In the genomic region with DNA sequence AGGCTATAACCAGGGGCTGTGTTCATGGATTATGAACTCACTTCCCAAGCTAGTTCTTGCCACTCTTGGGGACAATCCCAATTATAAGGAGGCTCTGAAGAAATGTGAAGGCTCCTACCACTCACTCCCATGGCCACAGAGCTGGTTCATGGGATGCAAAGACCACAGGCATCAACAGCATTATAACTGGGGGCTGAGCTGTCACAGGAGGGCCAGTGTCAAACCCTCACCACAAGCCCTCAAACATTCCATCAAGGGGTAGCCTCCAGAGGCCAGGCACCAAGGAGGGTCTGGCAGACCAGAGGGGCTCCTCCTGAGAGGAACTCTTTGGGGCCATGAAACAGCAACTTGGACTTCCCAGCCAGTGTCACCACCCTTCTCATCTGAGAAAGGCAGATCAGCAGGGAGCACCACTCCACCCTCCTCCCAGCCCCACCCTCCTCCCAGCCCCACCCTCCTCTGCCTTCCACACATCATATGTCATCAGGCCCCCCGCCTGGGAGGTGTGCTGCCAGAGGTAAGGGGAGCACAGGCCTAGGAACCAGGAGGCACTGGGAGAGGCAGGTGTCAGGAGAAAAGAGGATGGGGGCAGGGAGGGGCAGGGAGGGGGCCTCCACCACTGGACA, we compare ENCODE assay signal across 24 cellular contexts. TPM values are rescaled to one million over a fixed set of nuclear protein-coding genes. Genes with fewer than 3 reads are reported as not detected.
DNase-seq lines count a peak whose midpoint lies in the region; ATAC-seq, FAIRE-seq and TF ChIP-seq lines count a peak whose summit lies in the region.
"Had no signal": no experiment of that assay in that cellular context is flagged by ENCODE, and none has a peak within 500 bp of the region (broad histone marks: within the 10 kb centered on the region; RNA-seq: fewer than 3 reads in every experiment).

No MANE protein-coding gene starts in this region.

- no peaks in the 10 kb centered on the region for H3K9me2 ChIP-seq in MM.1S (replicated peaks; ENCODE audit: insufficient read depth, low read length)

- no peak for TF ChIP-seq POLR2A in K562 (conservative IDR thresholded peaks at IDR 0.05)
- TF ChIP-seq POLR2A in ovary (IDR thresholded peaks at IDR 0.05): no peak

- H3K9ac ChIP-seq in K562 (ENCODE audit: insufficient read depth in 1 of 2, low read depth in 2 of 2, low read length in 2 of 2) (no peak overlapping the region), liver (ENCODE audit: low read depth in 1 of 2, low read length in 2 of 2) (no peak overlapping the region), MM.1S (ENCODE audit: low read length) (no peak overlapping the region)

- intact Hi-C loops in K562 (cut with micrococcal nuclease): no loop called here
- intact Hi-C loops in ovary (cut with DNase I): no loop called here

- in situ Hi-C loops in K562 (cut with MboI): loop anchor here (25.0 kb wide), 1 partner anchor 1679 kb away; no protein-coding TSS in a partner anchor

- no peak for FAIRE-seq in K562 (lab: Jason Lieb, UNC)
- FAIRE-seq: GM19239 had no signal

- TF ChIP-seq RAD21 in K562 (CRISPR knock-in tag; conservative IDR thresholded peaks at IDR 0.05 in 1 of 2, IDR thresholded peaks at IDR 0.05 in 1 of 2) (no peak), liver (IDR thresholded peaks at IDR 0.05) (no peak)

- H3K9me3 ChIP-seq in K562 (replicated peaks; ENCODE audit: control insufficient read depth, insufficient read depth, low read depth, low read length): no peaks in the 10 kb centered on the region
- no peaks in the 10 kb centered on the region for H3K9me3 ChIP-seq in liver (ENCODE audit: control insufficient read depth in 4 of 4, low read length in 3 of 4)
- no peaks in the 10 kb centered on the region for H3K9me3 ChIP-seq in ovary
- no peaks in the 10 kb centered on the region for H3K9me3 ChIP-seq in MM.1S (replicated peaks; ENCODE audit: insufficient read depth, low read length)
- H3K9me3 ChIP-seq: adrenal gland, left lung, thyroid gland had no signal

- CTCF ChIA-PET in K562 (lab: Yijun Ruan, JAX; ENCODE audit: low intra/inter-chr PET ratio): no interaction called here

- H3K4me3 ChIP-seq in K562: no peak overlapping the region
- H3K4me3 ChIP-seq in liver (ENCODE audit: low read depth in 1 of 3, low read length in 3 of 3): no peak overlapping the region
- H3K4me3 ChIP-seq in ovary: no peak overlapping the region
- no peak overlapping the region for H3K4me3 ChIP-seq in MM.1S (ENCODE audit: low read length)
- H3K4me3 ChIP-seq: adrenal gland, left lung, skin epidermis, thyroid gland had no signal

- H3K27me3 ChIP-seq in K562 (ENCODE audit: control insufficient read depth in 2 of 2, insufficient read depth in 2 of 2, low read length in 2 of 2) (peaks cover 0 to 8% of the 10 kb centered on the region in 2 experiments; a peak in 1 of 5 replicates), liver (ENCODE audit: control insufficient read depth in 4 of 4, insufficient read depth in 4 of 4, low read length in 3 of 4) (no peaks in the 10 kb centered on the region), ovary (no peaks in the 10 kb centered on the region), MM.1S (replicated peaks; ENCODE audit: insufficient read depth, low read length) (no peaks in the 10 kb centered on the region)
- H3K27me3 ChIP-seq: adrenal gland, left lung, thyroid gland had no signal

- DNase-seq in NCI-H748 (lab: John Stamatoyannopoulos, UW; ENCODE audit: unreplicated experiment) (peak; percentile 17), NCI-H748 treated with DMSO at 0.1 percent for 48 hours (lab: John Stamatoyannopoulos, UW) (no peak), K562 (ENCODE audit: extremely low read depth in 1 of 4, low spot score in 3 of 4) (peak in 2 of 4 experiments; percentile 37 to 46), ovary (no peak), DMS153 (lab: John Stamatoyannopoulos, UW) (no peak), MM.1S (no peak)
- DNase-seq in stimulated activated naive CD8-positive, alpha-beta T cell treated with anti-CD3 and anti-CD28 coated beads, Interleukin-15, Interleukin-2, amounts not matched to agents 100 U/mL and 50 U/mL, for 24 hours: no peak
- DNase-seq: 8988T; activated CD4-positive, alpha-beta T cell treated with anti-CD3 and anti-CD28 coated beads, Interleukin-2, amount 50 U/mL, for 4 hours; activated naive CD4-positive, alpha-beta T cell; cortex of kidney; head of caudate nucleus; midbrain; NCI-H526; stimulated activated naive B cell treated with anti-CD40 and anti-IgM and Interleukin-4, amounts not matched to agents 10 μg/mL and 1 μg/mL and 100 μg/mL, for 72 hours; thyroid gland had no signal

- H3K27ac ChIP-seq in K562 (ENCODE audit: extremely low read depth, low read depth, low read length): no peak overlapping the region
- peak overlapping the region; percentile 83 to 87 for H3K27ac ChIP-seq in liver (ENCODE audit: low read depth in 1 of 2, low read length in 2 of 2)
- H3K27ac ChIP-seq in ovary: no peak overlapping the region
- no peak overlapping the region for H3K27ac ChIP-seq in MM.1S (ENCODE audit: low read length)
- H3K27ac ChIP-seq: adrenal gland, skin epidermis, thyroid gland had no signal

- no peak for TF ChIP-seq EP300 in K562 (IDR thresholded peaks at IDR 0.05; ENCODE audit: low read length)
- no peak for TF ChIP-seq EP300 in ovary (IDR thresholded peaks at IDR 0.05)

- peaks cover 3% of the 10 kb centered on the region for H3K9me1 ChIP-seq in K562 (ENCODE audit: control insufficient read depth, insufficient read depth, low read length)

- TF ChIP-seq CTCF in K562 (IDR thresholded peaks at IDR 0.05 in 2 of 3, conservative IDR thresholded peaks at IDR 0.05 in 1 of 3; ENCODE audit: insufficient read depth in 2 of 3, low read depth in 1 of 3, low read length in 3 of 3) (no peak), liver (IDR thresholded peaks at IDR 0.05; ENCODE audit: low read depth, low read length, missing input control) (no peak), ovary (IDR thresholded peaks at IDR 0.05) (no peak), MM.1S (IDR thresholded peaks at IDR 0.05; ENCODE audit: low read length) (no peak)

- H3K4me2 ChIP-seq in K562 (ENCODE audit: insufficient read depth, low read length) (no peak overlapping the region), MM.1S (ENCODE audit: low read depth, low read length) (no peak overlapping the region)

- H3K79me2 ChIP-seq in K562 (ENCODE audit: control insufficient read depth, insufficient read depth, low read length) (no peaks in the 10 kb centered on the region), MM.1S (ENCODE audit: low read length) (no peaks in the 10 kb centered on the region)

- no peaks in the 10 kb centered on the region for H3K36me3 ChIP-seq in K562 (ENCODE audit: control insufficient read depth, insufficient read depth, low read length)
- H3K36me3 ChIP-seq in liver (ENCODE audit: control insufficient read depth in 4 of 4, insufficient read depth in 3 of 4, low read depth in 1 of 4, low read length in 3 of 4): no peaks in the 10 kb centered on the region
- H3K36me3 ChIP-seq in ovary: no peaks in the 10 kb centered on the region
- no peaks in the 10 kb centered on the region for H3K36me3 ChIP-seq in MM.1S (replicated peaks; ENCODE audit: insufficient read depth, low read length)
- H3K36me3 ChIP-seq: adrenal gland, left lung, thyroid gland had no signal

- WGBS in K562 (ENCODE audit: insufficient coverage, low coverage, missing lambda C conversion rate): 0% methylated on average over 1 of the region's 1 CpG
- WGBS in liver: 85% methylated on average over 1 of the region's 1 CpG
- 86 to 100% (median 89%) methylated on average over 1 of the region's 1 CpG for WGBS in ovary, 3 donors

- no TSS peak for BruUV-seq in K562 (replicated peaks; lab: Mats Ljungman, UMichigan)

- H3F3A ChIP-seq in MM.1S (ENCODE audit: insufficient read depth, low read length): no peaks in the 10 kb centered on the region

- H3K4me1 ChIP-seq in K562 (replicated peaks in 1 of 2; ENCODE audit: control insufficient read depth in 2 of 2, insufficient read depth in 2 of 2, low read length in 2 of 2) (peaks cover 0 to 9% of the 10 kb centered on the region in 2 experiments; a peak in 3 of 5 replicates), liver (ENCODE audit: control insufficient read depth in 4 of 4, insufficient read depth in 4 of 4, low read length in 3 of 4) (peaks cover 12 to 68% (median 50%) of the 10 kb centered on the region in 4 donors), ovary (ENCODE audit: insufficient read depth) (no peaks in the 10 kb centered on the region), MM.1S (ENCODE audit: low read length) (no peaks in the 10 kb centered on the region)
- H3K4me1 ChIP-seq: adrenal gland, left lung had no signal

- H2AFZ ChIP-seq in K562 (ENCODE audit: low read depth, low read length) (no peak overlapping the region), MM.1S (ENCODE audit: low read length) (no peak overlapping the region)

- H4K20me1 ChIP-seq in K562 (replicated peaks; ENCODE audit: control insufficient read depth, insufficient read depth, low read length) (peaks cover 7% of the 10 kb centered on the region; the same call in 1 of the 2 replicates), MM.1S (ENCODE audit: insufficient read depth, low read length) (no peaks in the 10 kb centered on the region)

- ATAC-seq in K562: no peak
- ATAC-seq in stimulated activated naive CD8-positive, alpha-beta T cell treated with anti-CD3 and anti-CD28 coated beads, Interleukin-15, Interleukin-2, amounts not matched to agents 100 U/mL and 50 U/mL, for 24 hours: peak; percentile 17

- POLR2A ChIA-PET in K562 (lab: Yijun Ruan, JAX): interaction anchor here (0.7 to 3.7 kb wide), 2 partner anchors 11 to 14 kb away, joined by 3 to 11 read pairs; no protein-coding TSS in a partner anchor

RNA-seq across cellular contexts. Expression of a gene that starts 1.2 kb away (rescaled TPM):
- not detected in 2 replicates for total RNA-seq in K562 (2011; cell fraction: chromatin; rRNA removed; ENCODE audit: low replicate concordance)
- not detected in 2 replicates for total RNA-seq in K562 (2011; cell fraction: nucleolus; rRNA removed)
- not detected in 2 replicates for total RNA-seq in K562 (2011; cell fraction: nucleoplasm; rRNA removed)
- total RNA-seq in K562 (2014; rRNA removed) (not detected in 2 replicates), K562 (2014; rRNA removed; fragmentation: Illumina TruSeq; extraction: Trizol) (not detected in 2 replicates), K562 (2015; rRNA removed; fragmentation: Illumina TruSeq; extraction: Trizol) (not detected in 2 replicates), K562 (2021) (not detected in 2 replicates), liver (10 to 100 TPM in 1 of 2 donors, under 1 TPM in 1; 0.25 to 64.9 TPM), ovary (not detected)
- polyA plus RNA-seq in K562 (2011; rRNA removed) (0.12 TPM in 1 of 2 replicates, not detected in the other), K562 (2014; fragmentation: Illumina TruSeq; extraction: Trizol) (not detected in 2 replicates), K562 (2014; fragmentation: Nextera tagmentation; extraction: Ambion mirVana) (not detected), K562 (2014; rRNA removed) (not detected in 2 replicates), liver (under 1 TPM; 0.39 to 0.46 TPM), ovary (not detected)
- not detected in 2 replicates for polyA plus RNA-seq in K562 (2011; cell fraction: cytosol; rRNA removed)
- polyA plus RNA-seq in K562 (2011; cell fraction: nucleus; rRNA removed): not detected in 2 replicates
- polyA plus RNA-seq in K562 (2012): 0.19 TPM in 1 of 2 replicates, not detected in the other
- not detected in 2 replicates for polyA minus RNA-seq in K562 (2011; rRNA and poly(A)+ RNA removed)
- not detected in 2 replicates for polyA minus RNA-seq in K562 (2011; cell fraction: cytosol; rRNA and poly(A)+ RNA removed)
- not detected in 2 replicates for polyA minus RNA-seq in K562 (2011; cell fraction: nucleus; rRNA and poly(A)+ RNA removed)
- total RNA-seq: adrenal gland, bronchial epithelial cell, Daoy, left lung, neural crest cell, thyroid gland had no signal
- polyA plus RNA-seq: adrenal gland had no signal

RNA-seq across cellular contexts. Expression of a gene that starts 2.0 kb away (rescaled TPM):
- 2.7 and 3.1 TPM in 2 replicates for total RNA-seq in K562 (2011; cell fraction: chromatin; rRNA removed; ENCODE audit: low replicate concordance)
- 1.6 and 2.0 TPM in 2 replicates for total RNA-seq in K562 (2011; cell fraction: nucleolus; rRNA removed)
- 2.5 and 3.7 TPM in 2 replicates for total RNA-seq in K562 (2011; cell fraction: nucleoplasm; rRNA removed)
- 0.33 and 0.95 TPM in 2 replicates for total RNA-seq in K562 (2014; rRNA removed)
- total RNA-seq in K562 (2014; rRNA removed; fragmentation: Illumina TruSeq; extraction: Trizol): 0.35 and 0.40 TPM in 2 replicates
- 0.33 and 0.53 TPM in 2 replicates for total RNA-seq in K562 (2015; rRNA removed; fragmentation: Illumina TruSeq; extraction: Trizol)
- 0.64 and 0.78 TPM in 2 replicates for total RNA-seq in K562 (2021)
- polyA plus RNA-seq in K562 (2011; rRNA removed): 0.82 and 1.7 TPM in 2 replicates
- 0.72 and 1.2 TPM in 2 replicates for polyA plus RNA-seq in K562 (2011; cell fraction: cytosol; rRNA removed)
- 7.8 and 9.9 TPM in 2 replicates for polyA plus RNA-seq in K562 (2011; cell fraction: nucleus; rRNA removed)
- polyA plus RNA-seq in K562 (2012): 0.70 and 2.4 TPM in 2 replicates
- 0.59 and 0.80 TPM in 2 replicates for polyA plus RNA-seq in K562 (2014; fragmentation: Illumina TruSeq; extraction: Trizol)
- under 1 TPM in 1 of 2 experiments, not detected in 1; 0.07 TPM for polyA plus RNA-seq in K562 (2014; fragmentation: Nextera tagmentation; extraction: Ambion mirVana)
- polyA plus RNA-seq in K562 (2014; rRNA removed): 1.8 TPM in 2 replicates
- 0.21 and 0.39 TPM in 2 replicates for polyA minus RNA-seq in K562 (2011; rRNA and poly(A)+ RNA removed)
- polyA minus RNA-seq in K562 (2011; cell fraction: cytosol; rRNA and poly(A)+ RNA removed): not detected in 2 replicates
- 1.5 and 2.4 TPM in 2 replicates for polyA minus RNA-seq in K562 (2011; cell fraction: nucleus; rRNA and poly(A)+ RNA removed)
- total RNA-seq in liver: 10 to 100 TPM; 16.2 to 41.9 TPM
- 10 to 100 TPM in 1 of 2 donors, 1 to 10 TPM in 1; 4.7 to 18.2 TPM for polyA plus RNA-seq in liver
- 1 to 10 TPM in 2 of 7 donors, under 1 TPM in 5; 0.69 to 2.1 (median 0.86) TPM for total RNA-seq in ovary
- under 1 TPM; 0.60 to 0.91 TPM for polyA plus RNA-seq in ovary

RNA-seq across cellular contexts. Expression of a gene that starts 12.0 kb away (rescaled TPM):
- total RNA-seq in K562 (2011; cell fraction: chromatin; rRNA removed; ENCODE audit: low replicate concordance): not detected in 2 replicates
- total RNA-seq in K562 (2011; cell fraction: nucleolus; rRNA removed): not detected in 2 replicates
- total RNA-seq in K562 (2011; cell fraction: nucleoplasm; rRNA removed): not detected in 2 replicates
- total RNA-seq in K562 (2014; rRNA removed) (not detected in 2 replicates), K562 (2014; rRNA removed; fragmentation: Illumina TruSeq; extraction: Trizol) (not detected in 2 replicates), K562 (2015; rRNA removed; fragmentation: Illumina TruSeq; extraction: Trizol) (not detected in 2 replicates), K562 (2021) (not detected in 2 replicates), liver (1 to 10 TPM in 1 of 2 donors, not detected in 1; 1.6 TPM), ovary (not detected)
- polyA plus RNA-seq in K562 (2011; rRNA removed) (not detected in 2 replicates), K562 (2014; fragmentation: Illumina TruSeq; extraction: Trizol) (not detected in 2 replicates), K562 (2014; fragmentation: Nextera tagmentation; extraction: Ambion mirVana) (1 to 10 TPM in 1 of 2 experiments, under 1 TPM in 1; 0.25 to 1.6 TPM), K562 (2014; rRNA removed) (not detected in 2 replicates), liver (1 to 10 TPM in 1 of 2 donors, not detected in 1; 2.3 TPM), ovary (under 1 TPM in 1 of 2 donors, not detected in 1; 0.06 TPM)
- not detected in 2 replicates for polyA plus RNA-seq in K562 (2011; cell fraction: cytosol; rRNA removed)
- not detected in 2 replicates for polyA plus RNA-seq in K562 (2011; cell fraction: nucleus; rRNA removed)
- polyA plus RNA-seq in K562 (2012): 0.10 and 0.61 TPM in 2 replicates
- not detected in 2 replicates for polyA minus RNA-seq in K562 (2011; rRNA and poly(A)+ RNA removed)
- not detected in 2 replicates for polyA minus RNA-seq in K562 (2011; cell fraction: cytosol; rRNA and poly(A)+ RNA removed)
- polyA minus RNA-seq in K562 (2011; cell fraction: nucleus; rRNA and poly(A)+ RNA removed): not detected in 2 replicates
- total RNA-seq: bronchial epithelial cell, Daoy, neural crest cell, thyroid gland had no signal

RNA-seq across cellular contexts. Expression of a gene that starts 31.1 kb away (rescaled TPM):
- total RNA-seq in K562 (2011; cell fraction: chromatin; rRNA removed; ENCODE audit: low replicate concordance): 23.6 and 48.3 TPM in 2 replicates
- total RNA-seq in K562 (2011; cell fraction: nucleolus; rRNA removed): 21.2 and 21.8 TPM in 2 replicates
- 38.5 and 60.6 TPM in 2 replicates for total RNA-seq in K562 (2011; cell fraction: nucleoplasm; rRNA removed)
- total RNA-seq in K562 (2014; rRNA removed): 32.7 and 49.3 TPM in 2 replicates
- total RNA-seq in K562 (2014; rRNA removed; fragmentation: Illumina TruSeq; extraction: Trizol): 61.1 and 63.2 TPM in 2 replicates
- total RNA-seq in K562 (2015; rRNA removed; fragmentation: Illumina TruSeq; extraction: Trizol): 56.2 and 60.8 TPM in 2 replicates
- total RNA-seq in K562 (2021): 43.4 and 47.1 TPM in 2 replicates
- polyA plus RNA-seq in K562 (2011; rRNA removed): 38.4 and 45.7 TPM in 2 replicates
- 9.3 and 22.8 TPM in 2 replicates for polyA plus RNA-seq in K562 (2011; cell fraction: cytosol; rRNA removed)
- polyA plus RNA-seq in K562 (2011; cell fraction: nucleus; rRNA removed): 22.4 and 26.7 TPM in 2 replicates
- polyA plus RNA-seq in K562 (2012): 51.9 and 66.7 TPM in 2 replicates
- polyA plus RNA-seq in K562 (2014; fragmentation: Illumina TruSeq; extraction: Trizol): 63.2 and 65.8 TPM in 2 replicates
- 10 to 100 TPM; 79.6 to 88.3 TPM for polyA plus RNA-seq in K562 (2014; fragmentation: Nextera tagmentation; extraction: Ambion mirVana)
- 70.3 and 71.6 TPM in 2 replicates for polyA plus RNA-seq in K562 (2014; rRNA removed)
- polyA minus RNA-seq in K562 (2011; rRNA and poly(A)+ RNA removed): 35.1 and 49.4 TPM in 2 replicates
- polyA minus RNA-seq in K562 (2011; cell fraction: cytosol; rRNA and poly(A)+ RNA removed): 7.8 and 10.4 TPM in 2 replicates
- 35.0 and 66.5 TPM in 2 replicates for polyA minus RNA-seq in K562 (2011; cell fraction: nucleus; rRNA and poly(A)+ RNA removed)
- total RNA-seq in liver: 10 to 100 TPM; 20.1 to 25.1 TPM
- polyA plus RNA-seq in liver: 10 to 100 TPM; 20.9 to 28.6 TPM
- 10 to 100 TPM; 10.6 to 26.9 (median 19.7) TPM for total RNA-seq in ovary
- polyA plus RNA-seq in ovary: 10 to 100 TPM; 33.4 to 34.5 TPM

RNA-seq across cellular contexts. Expression of a gene that starts 31.8 kb away (rescaled TPM):
- 14.4 and 20.1 TPM in 2 replicates for total RNA-seq in K562 (2011; cell fraction: chromatin; rRNA removed; ENCODE audit: low replicate concordance)
- total RNA-seq in K562 (2011; cell fraction: nucleolus; rRNA removed): 8.7 and 9.7 TPM in 2 replicates
- 11.2 and 12.9 TPM in 2 replicates for total RNA-seq in K562 (2011; cell fraction: nucleoplasm; rRNA removed)
- total RNA-seq in K562 (2014; rRNA removed): 18.6 and 23.8 TPM in 2 replicates
- 19.2 and 20.4 TPM in 2 replicates for total RNA-seq in K562 (2014; rRNA removed; fragmentation: Illumina TruSeq; extraction: Trizol)
- total RNA-seq in K562 (2015; rRNA removed; fragmentation: Illumina TruSeq; extraction: Trizol): 24.4 and 26.6 TPM in 2 replicates
- 24.3 and 27.4 TPM in 2 replicates for total RNA-seq in K562 (2021)
- polyA plus RNA-seq in K562 (2011; rRNA removed): 21.8 and 25.1 TPM in 2 replicates
- polyA plus RNA-seq in K562 (2011; cell fraction: cytosol; rRNA removed): 24.0 and 24.5 TPM in 2 replicates
- 31.2 and 32.0 TPM in 2 replicates for polyA plus RNA-seq in K562 (2011; cell fraction: nucleus; rRNA removed)
- 18.8 and 30.1 TPM in 2 replicates for polyA plus RNA-seq in K562 (2012)
- polyA plus RNA-seq in K562 (2014; fragmentation: Illumina TruSeq; extraction: Trizol): 31.2 and 37.1 TPM in 2 replicates
- polyA plus RNA-seq in K562 (2014; fragmentation: Nextera tagmentation; extraction: Ambion mirVana): 10 to 100 TPM in 1 of 2 experiments, 1 to 10 TPM in 1; 7.3 to 10.1 TPM
- 21.9 and 22.7 TPM in 2 replicates for polyA plus RNA-seq in K562 (2014; rRNA removed)
- polyA minus RNA-seq in K562 (2011; rRNA and poly(A)+ RNA removed): 51.8 and 65.3 TPM in 2 replicates
- polyA minus RNA-seq in K562 (2011; cell fraction: cytosol; rRNA and poly(A)+ RNA removed): 24.0 and 33.8 TPM in 2 replicates
- 11.7 and 20.1 TPM in 2 replicates for polyA minus RNA-seq in K562 (2011; cell fraction: nucleus; rRNA and poly(A)+ RNA removed)
- total RNA-seq in liver: 10 to 100 TPM; 15.1 to 28.4 TPM
- 1 to 10 TPM; 2.2 to 5.1 TPM for polyA plus RNA-seq in liver
- 10 to 100 TPM in 6 of 7 donors, 1 to 10 TPM in 1; 7.6 to 33.3 (median 20.9) TPM for total RNA-seq in ovary
- 10 to 100 TPM; 14.2 to 20.7 TPM for polyA plus RNA-seq in ovary

Comparison
In these comparisons a context has a peak if more than half of its experiments do, and no peak if none do; other contexts are left out.
1. H3K27ac ChIP-seq: peak in liver (2 of 2); none in K562 (single experiment), ovary (0 of 2) and MM.1S (single experiment).